9 cellular contexts compared by ENCODE assay signal in the genomic region with DNA sequence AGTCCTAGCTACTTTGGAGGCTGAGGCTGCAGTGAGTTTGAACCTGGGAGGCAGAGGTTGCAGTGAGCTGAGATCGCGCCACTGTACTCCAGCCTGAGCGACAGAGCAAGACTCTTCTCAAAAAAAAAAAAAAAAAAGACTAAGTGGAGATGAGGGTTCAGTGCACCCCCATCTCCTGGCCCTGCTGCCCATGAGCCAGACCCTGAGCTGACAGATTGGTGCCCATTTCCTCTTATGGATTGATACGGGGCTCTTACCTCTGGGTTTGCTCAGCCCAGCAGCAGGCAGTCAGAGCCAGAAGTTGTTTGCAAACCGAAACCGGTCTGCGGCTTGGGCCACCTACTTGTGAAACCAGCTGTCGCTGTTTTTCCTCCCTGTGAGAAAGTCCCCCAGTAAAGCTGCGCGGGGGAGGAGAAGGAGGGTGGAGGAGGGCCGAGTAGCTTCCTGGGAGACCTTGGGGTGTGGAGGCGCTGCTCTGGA. TPM values are rescaled to one million over a fixed set of nuclear protein-coding genes. Genes with fewer than 3 reads are reported as not detected.
DNase-seq lines count a peak whose midpoint lies in the region; ATAC-seq, FAIRE-seq and TF ChIP-seq lines count a peak whose summit lies in the region.
"Had no signal": no experiment of that assay in that cellular context is flagged by ENCODE, and none has a peak within 500 bp of the region (broad histone marks: within the 10 kb centered on the region; RNA-seq: fewer than 3 reads in every experiment).

No MANE protein-coding gene starts in this region.

- peaks cover 2% of the 10 kb centered on the region for H3K9me3 Mint-ChIP-seq in activated CD4-positive, alpha-beta T cell treated with anti-CD3 and anti-CD28 coated beads for 36 hours (ENCODE audit: low read depth)

- no peak overlapping the region for H2BK120ac ChIP-seq in mesendoderm (ENCODE audit: low read depth, low read length)

- H3K27me3 Mint-ChIP-seq in activated CD4-positive, alpha-beta T cell treated with anti-CD3 and anti-CD28 coated beads for 36 hours: peaks cover 9% of the 10 kb centered on the region

- H4K5ac ChIP-seq in mesendoderm (ENCODE audit: low read length): no peak overlapping the region

- H2BK5ac ChIP-seq in mesendoderm (ENCODE audit: low read length): no peak overlapping the region

- H3K18ac ChIP-seq in mesendoderm (ENCODE audit: low read length): no peak overlapping the region

- no peak for TF ChIP-seq CTCF in coronary artery (IDR thresholded peaks at IDR 0.05)

- H3K4me3 Mint-ChIP-seq in activated CD4-positive, alpha-beta T cell treated with anti-CD3 and anti-CD28 coated beads for 36 hours: peak overlapping the region; percentile 11
- H3K4me3 Mint-ChIP-seq: neural crest cell had no signal

- peak; percentile 90 for ATAC-seq in HG02763 (IDR thresholded peaks at IDR 0.05; ENCODE audit: unreplicated experiment)
- ATAC-seq in activated CD4-positive, alpha-beta T cell treated with anti-CD3 and anti-CD28 coated beads for 36 hours: peak; percentile 94

- no peak overlapping the region for H3K4ac ChIP-seq in mesendoderm (ENCODE audit: low read depth, low read length)

- H3K36me3 ChIP-seq in mesendoderm (ENCODE audit: control insufficient read depth, insufficient read depth, low read length): no peaks in the 10 kb centered on the region

- H3K4me3 ChIP-seq in coronary artery: peak overlapping the region; percentile 67
- H3K4me3 ChIP-seq in mesendoderm (ENCODE audit: low read length): no peak overlapping the region

- DNase-seq in GM18507 (ENCODE audit: extremely low spot score, insufficient read length, low read depth): peak; percentile 84
- DNase-seq in NCI-H2107 (lab: John Stamatoyannopoulos, UW): peak; percentile 68
- peak; percentile 96 for DNase-seq in activated CD4-positive, alpha-beta T cell treated with anti-CD3 and anti-CD28 coated beads for 36 hours
- DNase-seq in coronary artery (ENCODE audit: low spot score): peak; percentile 84
- peak; percentile 44 for DNase-seq in mesendoderm
- peak; percentile 75 to 85 for DNase-seq in stimulated activated CD8-positive, alpha-beta memory T cell treated with anti-CD3 and anti-CD28 coated beads, Interleukin-15, amount 100 ng/mL, for 4 hours (ENCODE audit: low read depth in 2 of 2)
- DNase-seq in cerebellum (ENCODE audit: low spot score): no peak

- H3K27ac ChIP-seq in coronary artery: peak overlapping the region; percentile 60 to 73
- no peak overlapping the region for H3K27ac ChIP-seq in mesendoderm (ENCODE audit: low read depth, low read length)

- H3K4me1 Mint-ChIP-seq in activated CD4-positive, alpha-beta T cell treated with anti-CD3 and anti-CD28 coated beads for 36 hours: peaks cover 34% of the 10 kb centered on the region
- H3K4me1 Mint-ChIP-seq: neural crest cell had no signal

- CTCF ChIA-PET in activated CD4-positive, alpha-beta T cell treated with anti-CD3 and anti-CD28 coated beads for 36 hours (lab: Charles Lee): interaction anchor here (0.6 to 1.6 kb wide), 13 partner anchors 13 to 256 kb away, joined by 3 to 12 read pairs (median 4); a partner anchor contains a TSS

- peak; percentile 96 for FAIRE-seq in GM18507 (lab: Jason Lieb, UNC)

- H3K23ac ChIP-seq in mesendoderm (ENCODE audit: low read length): no peak overlapping the region

- H3K9ac ChIP-seq in mesendoderm (ENCODE audit: low read length): no peak overlapping the region

- H2AK5ac ChIP-seq in mesendoderm (ENCODE audit: low read length): no peak overlapping the region

- no CpG with 5 or more reads among the region's 12 CpGs for WGBS in mesendoderm (ENCODE audit: extremely low coverage, insufficient coverage, low lambda C conversion rate)

- peak overlapping the region; percentile 16 for H3K27ac Mint-ChIP-seq in activated CD4-positive, alpha-beta T cell treated with anti-CD3 and anti-CD28 coated beads for 36 hours

- H3K4me2 ChIP-seq in mesendoderm (ENCODE audit: low read length): no peak overlapping the region

- H3K36me3 Mint-ChIP-seq in activated CD4-positive, alpha-beta T cell treated with anti-CD3 and anti-CD28 coated beads for 36 hours (ENCODE audit: low read depth): no peaks in the 10 kb centered on the region

- H3K4me1 ChIP-seq in mesendoderm (ENCODE audit: control insufficient read depth, low read depth, low read length): no peaks in the 10 kb centered on the region

- no peaks in the 10 kb centered on the region for H3K27me3 ChIP-seq in mesendoderm (ENCODE audit: insufficient read depth, low read length, poor library complexity)

- H4K8ac ChIP-seq in mesendoderm (ENCODE audit: low read depth, low read length): no peak overlapping the region

- H2BK15ac ChIP-seq in mesendoderm (replicated peaks; ENCODE audit: low read depth): no peak overlapping the region

- H3K79me2 ChIP-seq in mesendoderm (ENCODE audit: control insufficient read depth, insufficient read depth, low read length): no peaks in the 10 kb centered on the region

- no peak overlapping the region for H3K56ac ChIP-seq in mesendoderm (ENCODE audit: low read length)

- POLR2A ChIA-PET in activated CD4-positive, alpha-beta T cell treated with anti-CD3 and anti-CD28 coated beads for 36 hours (lab: Charles Lee): interaction anchor here (0.6 to 1.2 kb wide), 8 partner anchors 12 to 637 kb away, joined by 3 to 9 read pairs (median 4); no protein-coding TSS in a partner anchor

- intact Hi-C loops in activated CD4-positive, alpha-beta T cell treated with anti-CD3 and anti-CD28 coated beads for 36 hours (cut with DNase I, micrococcal nuclease): loop anchor here (1.0 to 2.0 kb wide), 7 partner anchors 13 to 99 kb away; no protein-coding TSS in a partner anchor

- no peaks in the 10 kb centered on the region for H3K79me1 ChIP-seq in mesendoderm (ENCODE audit: low read length)

RNA-seq across cellular contexts. Expression of a gene that starts 36.9 kb away (rescaled TPM):
- total RNA-seq in activated CD4-positive, alpha-beta T cell treated with anti-CD3 and anti-CD28 coated beads for 36 hours: 10 to 100 TPM; 13.5 to 21.7 TPM
- 1.6 TPM for polyA plus RNA-seq in mesendoderm (2013, experiment 1 of 2)
- 1.6 TPM for polyA plus RNA-seq in mesendoderm (2013, experiment 2 of 2)
- 5.6 TPM for total RNA-seq in cerebellum

RNA-seq across cellular contexts. Expression of a gene that starts 41.9 kb away (rescaled TPM):
- total RNA-seq in activated CD4-positive, alpha-beta T cell treated with anti-CD3 and anti-CD28 coated beads for 36 hours: 10 to 100 TPM; 17.2 to 20.0 TPM
- polyA plus RNA-seq in mesendoderm (2013, experiment 1 of 2): not detected
- not detected for polyA plus RNA-seq in mesendoderm (2013, experiment 2 of 2)
- 0.18 TPM for total RNA-seq in cerebellum
- total RNA-seq: neural crest cell had no signal

RNA-seq across cellular contexts. Expression of a gene that starts 52.7 kb away (rescaled TPM):
- 10 to 100 TPM; 17.4 to 20.1 TPM for total RNA-seq in activated CD4-positive, alpha-beta T cell treated with anti-CD3 and anti-CD28 coated beads for 36 hours
- 1.5 TPM for polyA plus RNA-seq in mesendoderm (2013, experiment 1 of 2)
- 1.6 TPM for polyA plus RNA-seq in mesendoderm (2013, experiment 2 of 2)
- 3.5 TPM for total RNA-seq in cerebellum

Comparison
In these comparisons a context has a peak if more than half of its experiments do, and no peak if none do; other contexts are left out.
1. RNA of a gene that starts 41.9 kb away (total RNA-seq): 17.2 to 20.0 TPM in activated CD4-positive, alpha-beta T cell treated with anti-CD3 and anti-CD28 coated beads for 36 hours; 0.18 TPM in cerebellum (single experiment); every median in the first group is over 10 times any median in the second.